Comparison of ENCODE assay signal across 1 cellular context in genomic region chrX:57178605-57179004, GRCh38.
TF ChIP-seq lines count a peak whose summit lies in the region.

No MANE protein-coding gene starts in this region.

TF ChIP-seq in GM23338, 12 proteins besides CTCF, POLR2A, EP300 and RAD21:
- TF ChIP-seq POLR2AphosphoS5 (IDR thresholded peaks at IDR 0.05; ENCODE audit: low read depth) (no peak), ETS1 (IDR thresholded peaks at IDR 0.05) (no peak), ZNF114 (CRISPR knock-in tag; IDR thresholded peaks at IDR 0.05) (no peak), EZH2 (IDR thresholded peaks at IDR 0.05; ENCODE audit: low read depth, unreplicated experiment) (no peak), CREB1 (CRISPR knock-in tag; IDR thresholded peaks at IDR 0.05; ENCODE audit: low read depth) (no peak), ZNF462 (CRISPR knock-in tag; IDR thresholded peaks at IDR 0.05) (no peak), STAT1 (IDR thresholded peaks at IDR 0.05; ENCODE audit: unreplicated experiment) (no peak), ZNF331 (CRISPR knock-in tag; IDR thresholded peaks at IDR 0.05; ENCODE audit: low read depth) (no peak), JUNB (IDR thresholded peaks at IDR 0.05; ENCODE audit: unreplicated experiment) (no peak), EZH2phosphoT487 (IDR thresholded peaks at IDR 0.05; ENCODE audit: unreplicated experiment) (no peak), NANOG (IDR thresholded peaks at IDR 0.05; ENCODE audit: borderline replicate concordance) (no peak), REST (IDR thresholded peaks at IDR 0.05; ENCODE audit: unreplicated experiment) (no peak)
